Comparison of ENCODE assay signal across 8 cellular contexts in genomic region chr2:84314901-84315330, GRCh38.
DNase-seq lines count a peak whose midpoint lies in the region; ATAC-seq and TF ChIP-seq lines count a peak whose summit lies in the region.

No MANE protein-coding gene starts in this region.

- DNase-seq in GM06990 (ENCODE audit: extremely low read depth, insufficient read length) (peak; percentile 27), GOT3 (lab: John Stamatoyannopoulos, UW) (peak; percentile 8), LHCN-M2 (ENCODE audit: low read depth) (peak; percentile 62), SJSA1 (ENCODE audit: low read depth in 1 of 2, low spot score in 2 of 2) (peak; percentile 64 to 86), glutamatergic neuron (peak; percentile 95), psoas muscle (peak; percentile 58 to 73), mesenteric fat pad (ENCODE audit: low spot score) (no peak)
- DNase-seq in activated naive CD4-positive, alpha-beta T cell (lab: John Stamatoyannopoulos, UW) = peak; percentile 22 to 62 (median 58)

- H3K36me3 Mint-ChIP-seq in glutamatergic neuron (ENCODE audit: unreplicated experiment) = no peaks in the 10 kb centered on the region

- peak; percentile 59 to 85 (median 82) for ATAC-seq in psoas muscle

- H3K4me3 Mint-ChIP-seq in glutamatergic neuron (ENCODE audit: unreplicated experiment) = no peak overlapping the region

- H3K27ac ChIP-seq in SJSA1 (no peak overlapping the region), psoas muscle (no peak overlapping the region)

- TF ChIP-seq CTCF in GM06990 (IDR thresholded peaks at IDR 0.05; ENCODE audit: insufficient read depth, low read length, poor library complexity, severe bottlenecking) = peak; percentile 95
- TF ChIP-seq CTCF in glutamatergic neuron (IDR thresholded peaks at IDR 0.05; ENCODE audit: partially characterized antibody, unreplicated experiment) = peak; percentile 86
- TF ChIP-seq CTCF in psoas muscle (IDR thresholded peaks at IDR 0.05) = peak; percentile 77

- H3K9me3 Mint-ChIP-seq in glutamatergic neuron (ENCODE audit: unreplicated experiment) = no peaks in the 10 kb centered on the region

- H3K4me1 ChIP-seq in SJSA1 (replicated peaks) (no peaks in the 10 kb centered on the region), psoas muscle (no peaks in the 10 kb centered on the region)

- H3K27me3 Mint-ChIP-seq in glutamatergic neuron (ENCODE audit: unreplicated experiment) = peaks cover 1% of the 10 kb centered on the region

- H3K4me1 Mint-ChIP-seq in glutamatergic neuron (ENCODE audit: low read depth, unreplicated experiment) = peaks cover 12% of the 10 kb centered on the region

- WGBS in psoas muscle, 3 donors = 16 to 20% (median 19%) methylated on average over 11 of the region's 11 CpGs

- no peaks in the 10 kb centered on the region for H3K9me3 ChIP-seq in SJSA1 (replicated peaks)
- H3K9me3 ChIP-seq in psoas muscle = no peaks in the 10 kb centered on the region

- intact Hi-C loops in psoas muscle (cut with DNase I) = no loop called here

- no peak overlapping the region for H3K4me3 ChIP-seq in GM06990 (replicated peaks; ENCODE audit: low read depth, low read length)
- no peak overlapping the region for H3K4me3 ChIP-seq in SJSA1
- H3K4me3 ChIP-seq in psoas muscle = no peak overlapping the region

- no peak overlapping the region for H3K27ac Mint-ChIP-seq in glutamatergic neuron (ENCODE audit: unreplicated experiment)

- no peaks in the 10 kb centered on the region for H3K27me3 ChIP-seq in GM06990 (replicated peaks; ENCODE audit: control insufficient read depth, insufficient read depth, low read length)
- H3K27me3 ChIP-seq in SJSA1 (replicated peaks) = 0 out of 2 replicates have a peak, but pooled peaks cover 2% of the 10 kb centered on the region
- peaks cover 0 to 3% (median 0%) of the 10 kb centered on the region in 3 donors for H3K27me3 ChIP-seq in psoas muscle (ENCODE audit: insufficient read depth in 3 of 3, low read length in 2 of 3)

- no peaks in the 10 kb centered on the region for H3K36me3 ChIP-seq in GM06990 (ENCODE audit: control insufficient read depth, insufficient read depth, low read length)
- H3K36me3 ChIP-seq in SJSA1 = no peaks in the 10 kb centered on the region
- H3K36me3 ChIP-seq in psoas muscle (ENCODE audit: insufficient read depth in 1 of 2, low read depth in 1 of 2) = no peaks in the 10 kb centered on the region
